1 cellular context compared by ENCODE assay signal in the genomic region with DNA sequence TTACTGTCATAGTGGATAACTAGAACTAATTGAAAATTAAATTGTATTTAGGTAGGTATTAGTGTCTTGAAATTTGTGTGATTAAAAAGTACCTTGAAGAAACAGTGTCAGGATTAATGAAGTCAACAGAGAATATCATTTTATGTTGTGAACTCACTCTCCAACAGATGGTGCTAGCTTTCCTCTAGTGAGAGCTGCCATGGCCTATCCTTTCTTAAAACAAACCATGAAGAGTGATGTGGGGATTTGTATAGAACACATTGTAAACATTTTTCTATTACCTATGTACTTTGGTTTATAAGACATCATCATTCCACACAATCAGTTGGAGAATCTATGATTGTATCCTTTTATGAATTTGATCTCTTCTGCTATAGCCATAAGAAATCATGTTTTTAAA.
TF ChIP-seq lines count a peak whose summit lies in the region.

No MANE protein-coding gene starts in this region.

TF ChIP-seq in endothelial cell of umbilical vein, 7 proteins besides CTCF, POLR2A, EP300 and RAD21:
- no peak for TF ChIP-seq FOS (IDR thresholded peaks at IDR 0.05; ENCODE audit: borderline replicate concordance, insufficient read depth, low read length)
- TF ChIP-seq GATA2 (IDR thresholded peaks at IDR 0.05; ENCODE audit: insufficient read depth, insufficient read length, low read depth, low read length): no peak
- TF ChIP-seq POLR2AphosphoS5 (IDR thresholded peaks at IDR 0.05; ENCODE audit: insufficient read depth, low read depth, low read length): no peak
- TF ChIP-seq, protein P1, sequence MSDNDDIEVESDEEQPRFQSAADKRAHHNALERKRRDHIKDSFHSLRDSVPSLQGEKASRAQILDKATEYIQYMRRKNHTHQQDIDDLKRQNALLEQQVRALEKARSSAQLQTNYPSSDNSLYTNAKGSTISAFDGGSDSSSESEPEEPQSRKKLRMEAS (IDR thresholded peaks at IDR 0.05; ENCODE audit: insufficient read depth, insufficient read length): no peak
- no peak for TF ChIP-seq EZH2 (IDR thresholded peaks at IDR 0.05; ENCODE audit: borderline replicate concordance, low read depth, low read length, severe bottlenecking)
- no peak for TF ChIP-seq JUN (IDR thresholded peaks at IDR 0.05; ENCODE audit: borderline replicate concordance, insufficient read depth, insufficient read length, low read depth)
- TF ChIP-seq MYC (IDR thresholded peaks at IDR 0.05; ENCODE audit: low read depth, low read length): no peak
